1 cellular context compared by ENCODE assay signal in genomic region chr2:37414470-37414949, GRCh38.
TF ChIP-seq lines count a peak whose summit lies in the region.

No MANE protein-coding gene starts in this region.

TF ChIP-seq in Ishikawa, 13 proteins besides CTCF, POLR2A, EP300 and RAD21 (continued from another document):
- TF ChIP-seq USF1 (IDR thresholded peaks at IDR 0.05): no peak
- TF ChIP-seq CEBPB (IDR thresholded peaks at IDR 0.05): no peak
